Comparison of ENCODE assay signal across 1 cellular context in the genomic region with DNA sequence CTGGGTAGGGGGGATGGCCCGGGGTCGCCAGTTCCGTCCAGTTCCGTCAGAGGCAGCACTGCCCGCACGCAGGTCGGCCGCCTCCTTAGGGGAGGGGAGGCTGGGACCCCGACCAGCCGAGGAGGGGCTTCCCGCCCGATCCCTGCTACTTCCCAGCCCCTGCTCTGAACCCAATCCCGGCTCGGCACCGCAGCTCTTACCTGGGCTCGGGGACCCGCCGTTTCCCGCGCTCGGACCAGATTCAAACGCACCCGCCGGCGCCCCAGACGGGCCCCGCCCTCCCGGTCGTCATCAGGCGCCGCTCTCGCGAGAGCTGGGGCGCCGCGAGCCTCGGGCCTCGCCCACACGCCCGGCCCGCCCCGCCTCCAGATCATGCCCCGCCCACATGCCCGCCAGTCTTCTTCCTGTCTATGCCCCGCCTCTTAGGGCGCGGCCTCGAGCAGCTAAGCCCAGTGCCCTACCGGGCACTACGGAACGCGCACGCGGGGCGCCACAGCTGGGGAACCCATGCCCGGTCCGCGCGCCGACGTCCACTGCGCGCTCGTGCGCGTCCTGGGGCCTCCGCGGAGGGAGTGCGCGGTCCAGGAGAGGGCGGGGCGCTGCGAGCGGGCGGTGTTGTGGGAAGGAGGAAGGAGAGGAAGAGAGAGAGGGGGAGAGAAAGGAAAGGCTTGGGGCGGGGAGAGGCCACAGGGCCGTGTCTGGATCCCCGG.
A peak's percentile ranks its signal among the peaks of the same experiment; 100 is the strongest.
TF ChIP-seq lines count a peak whose summit lies in the region.

A gene with protein sequence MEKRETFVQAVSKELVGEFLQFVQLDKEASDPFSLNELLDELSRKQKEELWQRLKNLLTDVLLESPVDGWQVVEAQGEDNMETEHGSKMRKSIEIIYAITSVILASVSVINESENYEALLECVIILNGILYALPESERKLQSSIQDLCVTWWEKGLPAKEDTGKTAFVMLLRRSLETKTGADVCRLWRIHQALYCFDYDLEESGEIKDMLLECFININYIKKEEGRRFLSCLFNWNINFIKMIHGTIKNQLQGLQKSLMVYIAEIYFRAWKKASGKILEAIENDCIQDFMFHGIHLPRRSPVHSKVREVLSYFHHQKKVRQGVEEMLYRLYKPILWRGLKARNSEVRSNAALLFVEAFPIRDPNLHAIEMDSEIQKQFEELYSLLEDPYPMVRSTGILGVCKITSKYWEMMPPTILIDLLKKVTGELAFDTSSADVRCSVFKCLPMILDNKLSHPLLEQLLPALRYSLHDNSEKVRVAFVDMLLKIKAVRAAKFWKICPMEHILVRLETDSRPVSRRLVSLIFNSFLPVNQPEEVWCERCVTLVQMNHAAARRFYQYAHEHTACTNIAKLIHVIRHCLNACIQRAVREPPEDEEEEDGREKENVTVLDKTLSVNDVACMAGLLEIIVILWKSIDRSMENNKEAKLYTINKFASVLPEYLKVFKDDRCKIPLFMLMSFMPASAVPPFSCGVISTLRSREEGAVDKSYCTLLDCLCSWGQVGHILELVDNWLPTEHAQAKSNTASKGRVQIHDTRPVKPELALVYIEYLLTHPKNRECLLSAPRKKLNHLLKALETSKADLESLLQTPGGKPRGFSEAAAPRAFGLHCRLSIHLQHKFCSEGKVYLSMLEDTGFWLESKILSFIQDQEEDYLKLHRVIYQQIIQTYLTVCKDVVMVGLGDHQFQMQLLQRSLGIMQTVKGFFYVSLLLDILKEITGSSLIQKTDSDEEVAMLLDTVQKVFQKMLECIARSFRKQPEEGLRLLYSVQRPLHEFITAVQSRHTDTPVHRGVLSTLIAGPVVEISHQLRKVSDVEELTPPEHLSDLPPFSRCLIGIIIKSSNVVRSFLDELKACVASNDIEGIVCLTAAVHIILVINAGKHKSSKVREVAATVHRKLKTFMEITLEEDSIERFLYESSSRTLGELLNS (minus strand): TSS at position 281 of the 710 bp plus-strand sequence. CDS start 2,905 bp downstream, outside the sequence.

TF ChIP-seq in K562, 482 proteins besides CTCF, POLR2A, EP300 and RAD21 (continued from another document and continues in another):
- TF ChIP-seq, protein P1, sequence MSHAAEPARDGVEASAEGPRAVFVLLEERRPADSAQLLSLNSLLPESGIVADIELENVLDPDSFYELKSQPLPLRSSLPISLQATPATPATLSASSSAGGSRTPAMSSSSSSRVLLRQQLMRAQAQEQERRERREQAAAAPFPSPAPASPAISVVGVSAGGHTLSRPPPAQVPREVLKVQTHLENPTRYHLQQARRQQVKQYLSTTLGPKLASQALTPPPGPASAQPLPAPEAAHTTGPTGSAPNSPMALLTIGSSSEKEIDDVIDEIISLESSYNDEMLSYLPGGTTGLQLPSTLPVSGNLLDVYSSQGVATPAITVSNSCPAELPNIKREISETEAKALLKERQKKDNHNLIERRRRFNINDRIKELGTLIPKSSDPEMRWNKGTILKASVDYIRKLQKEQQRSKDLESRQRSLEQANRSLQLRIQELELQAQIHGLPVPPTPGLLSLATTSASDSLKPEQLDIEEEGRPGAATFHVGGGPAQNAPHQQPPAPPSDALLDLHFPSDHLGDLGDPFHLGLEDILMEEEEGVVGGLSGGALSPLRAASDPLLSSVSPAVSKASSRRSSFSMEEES (CRISPR knock-in tag; IDR thresholded peaks at IDR 0.05), result no peak
- peak; percentile 86 for TF ChIP-seq NBN (IDR thresholded peaks at IDR 0.05; ENCODE audit: low read depth)
- TF ChIP-seq, protein P2, sequence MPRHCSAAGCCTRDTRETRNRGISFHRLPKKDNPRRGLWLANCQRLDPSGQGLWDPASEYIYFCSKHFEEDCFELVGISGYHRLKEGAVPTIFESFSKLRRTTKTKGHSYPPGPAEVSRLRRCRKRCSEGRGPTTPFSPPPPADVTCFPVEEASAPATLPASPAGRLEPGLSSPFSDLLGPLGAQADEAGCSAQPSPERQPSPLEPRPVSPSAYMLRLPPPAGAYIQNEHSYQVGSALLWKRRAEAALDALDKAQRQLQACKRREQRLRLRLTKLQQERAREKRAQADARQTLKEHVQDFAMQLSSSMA (CRISPR knock-in tag; IDR thresholded peaks at IDR 0.05), result no peak; the same call in 1 of the 2 replicates
- no peak for TF ChIP-seq MCM3 (IDR thresholded peaks at IDR 0.05)
- no peak; the same call in 1 of the 2 replicates for TF ChIP-seq LARP7 (IDR thresholded peaks at IDR 0.05)
- no peak for TF ChIP-seq KHSRP (IDR thresholded peaks at IDR 0.05)
- TF ChIP-seq, protein P3, sequence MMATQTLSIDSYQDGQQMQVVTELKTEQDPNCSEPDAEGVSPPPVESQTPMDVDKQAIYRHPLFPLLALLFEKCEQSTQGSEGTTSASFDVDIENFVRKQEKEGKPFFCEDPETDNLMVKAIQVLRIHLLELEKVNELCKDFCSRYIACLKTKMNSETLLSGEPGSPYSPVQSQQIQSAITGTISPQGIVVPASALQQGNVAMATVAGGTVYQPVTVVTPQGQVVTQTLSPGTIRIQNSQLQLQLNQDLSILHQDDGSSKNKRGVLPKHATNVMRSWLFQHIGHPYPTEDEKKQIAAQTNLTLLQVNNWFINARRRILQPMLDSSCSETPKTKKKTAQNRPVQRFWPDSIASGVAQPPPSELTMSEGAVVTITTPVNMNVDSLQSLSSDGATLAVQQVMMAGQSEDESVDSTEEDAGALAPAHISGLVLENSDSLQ (IDR thresholded peaks at IDR 0.05), result peak; percentile 90
- peak; percentile 96 for TF ChIP-seq ZFX (CRISPR knock-in tag; IDR thresholded peaks at IDR 0.05)
- no peak; a peak in 1 of 4 replicates for TF ChIP-seq CSDE1 (IDR thresholded peaks at IDR 0.05)
- TF ChIP-seq POLR3G (IDR thresholded peaks at IDR 0.05; ENCODE audit: extremely low read depth, insufficient read length, insufficient replicate concordance), result no peak
- TF ChIP-seq MECOM (CRISPR knock-in tag; IDR thresholded peaks at IDR 0.05), result no peak
- no peak for TF ChIP-seq FOXP1 (CRISPR knock-in tag; IDR thresholded peaks at IDR 0.05)
- TF ChIP-seq EWSR1 (IDR thresholded peaks at IDR 0.05; ENCODE audit: borderline replicate concordance, low read depth, partially characterized antibody), result no peak
- no peak for TF ChIP-seq KDM1A (IDR thresholded peaks at IDR 0.05)
- TF ChIP-seq, protein P4, sequence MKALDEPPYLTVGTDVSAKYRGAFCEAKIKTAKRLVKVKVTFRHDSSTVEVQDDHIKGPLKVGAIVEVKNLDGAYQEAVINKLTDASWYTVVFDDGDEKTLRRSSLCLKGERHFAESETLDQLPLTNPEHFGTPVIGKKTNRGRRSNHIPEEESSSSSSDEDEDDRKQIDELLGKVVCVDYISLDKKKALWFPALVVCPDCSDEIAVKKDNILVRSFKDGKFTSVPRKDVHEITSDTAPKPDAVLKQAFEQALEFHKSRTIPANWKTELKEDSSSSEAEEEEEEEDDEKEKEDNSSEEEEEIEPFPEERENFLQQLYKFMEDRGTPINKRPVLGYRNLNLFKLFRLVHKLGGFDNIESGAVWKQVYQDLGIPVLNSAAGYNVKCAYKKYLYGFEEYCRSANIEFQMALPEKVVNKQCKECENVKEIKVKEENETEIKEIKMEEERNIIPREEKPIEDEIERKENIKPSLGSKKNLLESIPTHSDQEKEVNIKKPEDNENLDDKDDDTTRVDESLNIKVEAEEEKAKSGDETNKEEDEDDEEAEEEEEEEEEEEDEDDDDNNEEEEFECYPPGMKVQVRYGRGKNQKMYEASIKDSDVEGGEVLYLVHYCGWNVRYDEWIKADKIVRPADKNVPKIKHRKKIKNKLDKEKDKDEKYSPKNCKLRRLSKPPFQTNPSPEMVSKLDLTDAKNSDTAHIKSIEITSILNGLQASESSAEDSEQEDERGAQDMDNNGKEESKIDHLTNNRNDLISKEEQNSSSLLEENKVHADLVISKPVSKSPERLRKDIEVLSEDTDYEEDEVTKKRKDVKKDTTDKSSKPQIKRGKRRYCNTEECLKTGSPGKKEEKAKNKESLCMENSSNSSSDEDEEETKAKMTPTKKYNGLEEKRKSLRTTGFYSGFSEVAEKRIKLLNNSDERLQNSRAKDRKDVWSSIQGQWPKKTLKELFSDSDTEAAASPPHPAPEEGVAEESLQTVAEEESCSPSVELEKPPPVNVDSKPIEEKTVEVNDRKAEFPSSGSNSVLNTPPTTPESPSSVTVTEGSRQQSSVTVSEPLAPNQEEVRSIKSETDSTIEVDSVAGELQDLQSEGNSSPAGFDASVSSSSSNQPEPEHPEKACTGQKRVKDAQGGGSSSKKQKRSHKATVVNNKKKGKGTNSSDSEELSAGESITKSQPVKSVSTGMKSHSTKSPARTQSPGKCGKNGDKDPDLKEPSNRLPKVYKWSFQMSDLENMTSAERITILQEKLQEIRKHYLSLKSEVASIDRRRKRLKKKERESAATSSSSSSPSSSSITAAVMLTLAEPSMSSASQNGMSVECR (CRISPR knock-in tag; IDR thresholded peaks at IDR 0.05), result peak; percentile 77; the same call in 1 of the 2 replicates
- TF ChIP-seq CBFA2T2 (conservative IDR thresholded peaks at IDR 0.05), result no peak
- TF ChIP-seq, protein P5, sequence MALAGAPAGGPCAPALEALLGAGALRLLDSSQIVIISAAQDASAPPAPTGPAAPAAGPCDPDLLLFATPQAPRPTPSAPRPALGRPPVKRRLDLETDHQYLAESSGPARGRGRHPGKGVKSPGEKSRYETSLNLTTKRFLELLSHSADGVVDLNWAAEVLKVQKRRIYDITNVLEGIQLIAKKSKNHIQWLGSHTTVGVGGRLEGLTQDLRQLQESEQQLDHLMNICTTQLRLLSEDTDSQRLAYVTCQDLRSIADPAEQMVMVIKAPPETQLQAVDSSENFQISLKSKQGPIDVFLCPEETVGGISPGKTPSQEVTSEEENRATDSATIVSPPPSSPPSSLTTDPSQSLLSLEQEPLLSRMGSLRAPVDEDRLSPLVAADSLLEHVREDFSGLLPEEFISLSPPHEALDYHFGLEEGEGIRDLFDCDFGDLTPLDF (CRISPR knock-in tag; IDR thresholded peaks at IDR 0.05), result peak; percentile 100
- TF ChIP-seq ZNF780A (CRISPR knock-in tag; IDR thresholded peaks at IDR 0.05), result no peak
- TF ChIP-seq KLF13 (tag; IDR thresholded peaks at IDR 0.05; ENCODE audit: borderline replicate concordance, low read depth), result peak; percentile 89
- TF ChIP-seq ZNF12 (CRISPR knock-in tag; IDR thresholded peaks at IDR 0.05), result no peak
- peak; percentile 73; the same call in 1 of the 2 replicates for TF ChIP-seq MTA1 (IDR thresholded peaks at IDR 0.05; ENCODE audit: borderline replicate concordance)
- peak; percentile 25; the same call in 1 of the 2 replicates for TF ChIP-seq ZBED1 (IDR thresholded peaks at IDR 0.05)
- no peak for TF ChIP-seq SAFB2 (IDR thresholded peaks at IDR 0.05; ENCODE audit: borderline replicate concordance, low read depth, low read length, severe bottlenecking)
- TF ChIP-seq NR1H2 (CRISPR knock-in tag; IDR thresholded peaks at IDR 0.05), result no peak
- no peak for TF ChIP-seq FOXJ3 (CRISPR knock-in tag; IDR thresholded peaks at IDR 0.05)
- TF ChIP-seq MTA3 (IDR thresholded peaks at IDR 0.05; ENCODE audit: borderline replicate concordance), result peak; percentile 98
- TF ChIP-seq ZNF778 (CRISPR knock-in tag; IDR thresholded peaks at IDR 0.05), result no peak
- no peak for TF ChIP-seq ZNF41 (CRISPR knock-in tag; conservative IDR thresholded peaks at IDR 0.05)
- TF ChIP-seq ZNF347 (CRISPR knock-in tag; IDR thresholded peaks at IDR 0.05; ENCODE audit: low read depth), result no peak
- TF ChIP-seq MXI1 (IDR thresholded peaks at IDR 0.05; ENCODE audit: low read depth, low read length), result no peak; the same call in 1 of the 2 replicates
- TF ChIP-seq E2F3 (CRISPR knock-in tag; IDR thresholded peaks at IDR 0.05), result peak; percentile 100
- 0 out of 4 replicates have a peak, but pooled peaks of 1 of the 2 experiments have one; percentile 16 for TF ChIP-seq SRF (CRISPR knock-in tag; IDR thresholded peaks at IDR 0.05)
- TF ChIP-seq CHD1 (IDR thresholded peaks at IDR 0.05; ENCODE audit: low read length), result no peak
- TF ChIP-seq, protein P6, sequence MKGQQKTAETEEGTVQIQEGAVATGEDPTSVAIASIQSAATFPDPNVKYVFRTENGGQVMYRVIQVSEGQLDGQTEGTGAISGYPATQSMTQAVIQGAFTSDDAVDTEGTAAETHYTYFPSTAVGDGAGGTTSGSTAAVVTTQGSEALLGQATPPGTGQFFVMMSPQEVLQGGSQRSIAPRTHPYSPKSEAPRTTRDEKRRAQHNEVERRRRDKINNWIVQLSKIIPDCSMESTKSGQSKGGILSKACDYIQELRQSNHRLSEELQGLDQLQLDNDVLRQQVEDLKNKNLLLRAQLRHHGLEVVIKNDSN (CRISPR knock-in tag; IDR thresholded peaks at IDR 0.05), result peak; percentile 59; the same call in 1 of the 2 replicates
- TF ChIP-seq ARHGAP35 (IDR thresholded peaks at IDR 0.05; ENCODE audit: partially characterized antibody), result peak; percentile 72
- TF ChIP-seq FOXA3 (CRISPR knock-in tag; conservative IDR thresholded peaks at IDR 0.05 in 1 of 2, IDR thresholded peaks at IDR 0.05 in 1 of 2), result no peak
- 0 out of 2 replicates have a peak, but pooled peaks have one; percentile 45 for TF ChIP-seq GTF2E2 (tag; IDR thresholded peaks at IDR 0.05)
- TF ChIP-seq, protein P7, sequence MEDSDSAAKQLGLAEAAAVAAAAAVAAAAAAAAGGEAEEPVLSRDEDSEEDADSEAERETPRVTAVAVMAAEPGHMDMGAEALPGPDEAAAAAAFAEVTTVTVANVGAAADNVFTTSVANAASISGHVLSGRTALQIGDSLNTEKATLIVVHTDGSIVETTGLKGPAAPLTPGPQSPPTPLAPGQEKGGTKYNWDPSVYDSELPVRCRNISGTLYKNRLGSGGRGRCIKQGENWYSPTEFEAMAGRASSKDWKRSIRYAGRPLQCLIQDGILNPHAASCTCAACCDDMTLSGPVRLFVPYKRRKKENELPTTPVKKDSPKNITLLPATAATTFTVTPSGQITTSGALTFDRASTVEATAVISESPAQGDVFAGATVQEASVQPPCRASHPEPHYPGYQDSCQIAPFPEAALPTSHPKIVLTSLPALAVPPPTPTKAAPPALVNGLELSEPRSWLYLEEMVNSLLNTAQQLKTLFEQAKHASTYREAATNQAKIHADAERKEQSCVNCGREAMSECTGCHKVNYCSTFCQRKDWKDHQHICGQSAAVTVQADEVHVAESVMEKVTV (CRISPR knock-in tag; IDR thresholded peaks at IDR 0.05), result no peak
- peak; percentile 22; the same call in 1 of the 2 replicates for TF ChIP-seq TCF3 (CRISPR knock-in tag; IDR thresholded peaks at IDR 0.05)
- peak; percentile 52; the same call in 1 of the 2 replicates for TF ChIP-seq ELF4 (CRISPR knock-in tag; IDR thresholded peaks at IDR 0.05)
- TF ChIP-seq, protein P8, sequence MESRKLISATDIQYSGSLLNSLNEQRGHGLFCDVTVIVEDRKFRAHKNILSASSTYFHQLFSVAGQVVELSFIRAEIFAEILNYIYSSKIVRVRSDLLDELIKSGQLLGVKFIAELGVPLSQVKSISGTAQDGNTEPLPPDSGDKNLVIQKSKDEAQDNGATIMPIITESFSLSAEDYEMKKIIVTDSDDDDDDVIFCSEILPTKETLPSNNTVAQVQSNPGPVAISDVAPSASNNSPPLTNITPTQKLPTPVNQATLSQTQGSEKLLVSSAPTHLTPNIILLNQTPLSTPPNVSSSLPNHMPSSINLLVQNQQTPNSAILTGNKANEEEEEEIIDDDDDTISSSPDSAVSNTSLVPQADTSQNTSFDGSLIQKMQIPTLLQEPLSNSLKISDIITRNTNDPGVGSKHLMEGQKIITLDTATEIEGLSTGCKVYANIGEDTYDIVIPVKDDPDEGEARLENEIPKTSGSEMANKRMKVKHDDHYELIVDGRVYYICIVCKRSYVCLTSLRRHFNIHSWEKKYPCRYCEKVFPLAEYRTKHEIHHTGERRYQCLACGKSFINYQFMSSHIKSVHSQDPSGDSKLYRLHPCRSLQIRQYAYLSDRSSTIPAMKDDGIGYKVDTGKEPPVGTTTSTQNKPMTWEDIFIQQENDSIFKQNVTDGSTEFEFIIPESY (CRISPR knock-in tag; IDR thresholded peaks at IDR 0.05), result peak; percentile 79
- TF ChIP-seq YY1 (IDR thresholded peaks at IDR 0.05; ENCODE audit: borderline replicate concordance in 1 of 3, control insufficient read depth in 1 of 3, extremely low read depth in 1 of 3, insufficient read depth in 3 of 3, insufficient read length in 1 of 3, insufficient replicate concordance in 2 of 3, low read depth in 1 of 3, low read length in 2 of 3), result peak in 2 of 3 experiments; percentile 58 to 73
- TF ChIP-seq SREBF2 (CRISPR knock-in tag; IDR thresholded peaks at IDR 0.05), result no peak
- TF ChIP-seq TCFL5 (CRISPR knock-in tag; conservative IDR thresholded peaks at IDR 0.05), result no peak
- no peak for TF ChIP-seq RBM17 (IDR thresholded peaks at IDR 0.05; ENCODE audit: borderline replicate concordance, low read depth, low read length)
